In the genomic region with DNA sequence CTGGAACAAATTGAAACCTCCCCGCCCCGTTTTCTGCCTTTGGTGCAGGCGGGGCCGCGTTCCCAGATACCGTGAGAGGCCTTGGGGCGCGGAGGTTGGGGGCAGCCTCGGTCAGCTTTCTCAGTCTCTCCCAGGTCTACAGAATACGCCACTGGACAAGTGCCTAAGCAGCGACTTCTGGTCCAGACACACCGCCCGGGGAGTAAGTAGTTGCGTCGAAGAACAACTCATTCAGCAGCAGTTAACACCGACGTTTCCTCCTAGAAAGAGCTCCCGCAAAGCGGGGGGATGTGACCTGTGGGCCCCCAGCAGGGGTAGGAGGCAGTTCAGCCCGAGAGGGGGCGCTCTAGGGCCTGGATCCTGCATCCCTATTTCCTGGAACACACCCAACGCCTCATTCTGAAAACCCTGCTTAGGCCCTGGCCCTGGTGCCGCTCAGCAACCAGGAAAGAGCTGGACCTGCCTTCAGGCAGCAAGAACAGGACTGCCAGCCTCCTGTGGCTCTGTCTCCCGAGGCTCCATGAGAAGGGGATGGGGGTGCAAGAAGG, we compare ENCODE assay signal across 9 cellular contexts. TPM values are rescaled to one million over a fixed set of nuclear protein-coding genes. Genes with fewer than 3 reads are reported as not detected.
DNase-seq lines count a peak whose midpoint lies in the region; ATAC-seq and TF ChIP-seq lines count a peak whose summit lies in the region.
"Had no signal": no experiment of that assay in that cellular context is flagged by ENCODE, and none has a peak within 500 bp of the region (broad histone marks: within the 10 kb centered on the region; RNA-seq: fewer than 3 reads in every experiment).

No MANE protein-coding gene starts in this region.

- H3K4me2 ChIP-seq in DOHH2 (ENCODE audit: low read length) (no peak overlapping the region), IMR-90 (ENCODE audit: low read depth, low read length) (peak overlapping the region; percentile 68), osteoblast (ENCODE audit: insufficient read depth, low read length) (peak overlapping the region; percentile 67)

- H4K8ac ChIP-seq in IMR-90 (ENCODE audit: low read depth in 2 of 2, low read length in 2 of 2), result no peak overlapping the region

- no peak for ATAC-seq in IMR-90 (ENCODE audit: low read depth)
- no peak for ATAC-seq in HG02970 (IDR thresholded peaks at IDR 0.05; ENCODE audit: low FRiP score, unreplicated experiment)
- no peak for ATAC-seq in GM19351 (IDR thresholded peaks at IDR 0.05; ENCODE audit: unreplicated experiment)

- H4K5ac ChIP-seq in IMR-90 (ENCODE audit: low read depth, low read length), result no peak overlapping the region

- H3K4ac ChIP-seq in IMR-90 (ENCODE audit: low read depth, low read length), result no peak overlapping the region

- H3K9me3 ChIP-seq in DOHH2 (ENCODE audit: control insufficient read depth, insufficient read depth, low read length) (peaks cover 3% of the 10 kb centered on the region; the same call in 1 of the 2 replicates), IMR-90 (ENCODE audit: control insufficient read depth, insufficient read depth, low read length) (peaks cover 16% of the 10 kb centered on the region; the same call in 1 of the 2 replicates), duodenal mucosa (ENCODE audit: control insufficient read depth in 1 of 2, low read length in 2 of 2) (no peaks in the 10 kb centered on the region), osteoblast (ENCODE audit: low read depth, low read length) (no peaks in the 10 kb centered on the region)

- no peak for TF ChIP-seq RAD21 in IMR-90 (IDR thresholded peaks at IDR 0.05; ENCODE audit: low read length)

- H3K36me3 ChIP-seq in DOHH2 (ENCODE audit: control insufficient read depth, low read length) (no peaks in the 10 kb centered on the region), IMR-90 (ENCODE audit: control insufficient read depth, insufficient read depth, low read length) (no peaks in the 10 kb centered on the region), duodenal mucosa (ENCODE audit: control insufficient read depth in 1 of 2, insufficient read depth in 2 of 2, low read length in 2 of 2) (no peaks in the 10 kb centered on the region), osteoblast (ENCODE audit: insufficient read depth, low read length) (no peaks in the 10 kb centered on the region)

- no peak overlapping the region for H2AK9ac ChIP-seq in IMR-90 (replicated peaks; ENCODE audit: low read depth, low read length, poor library complexity)

- dilution Hi-C loops in IMR-90 (cut with HindIII; ENCODE audit: low sequenced_read_pairs, unreplicated experiment), result no loop called here

- H4K91ac ChIP-seq in IMR-90 (ENCODE audit: insufficient read depth, low read depth, low read length), result no peak overlapping the region

- in situ Hi-C loops in IMR-90 (cut with MboI; ENCODE audit: low sequenced_read_pairs), result loop anchor here (10.0 kb wide), 2 partner anchors 241 to 441 kb away; no protein-coding TSS in a partner anchor

- H3K9ac ChIP-seq in IMR-90 (ENCODE audit: low read depth, low read length) (no peak overlapping the region), duodenal mucosa (ENCODE audit: low read depth in 1 of 2, low read length in 2 of 2) (no peak overlapping the region)

- peaks cover 6% of the 10 kb centered on the region for H3K4me1 ChIP-seq in DOHH2 (ENCODE audit: control insufficient read depth, low read length)
- 0 out of 2 replicates have a peak, but pooled peaks cover 1% of the 10 kb centered on the region for H3K4me1 ChIP-seq in IMR-90 (ENCODE audit: control insufficient read depth, insufficient read depth, low read length)
- H3K4me1 ChIP-seq in duodenal mucosa (ENCODE audit: control insufficient read depth in 1 of 2, insufficient read depth in 2 of 2, low read length in 2 of 2), result peaks cover 14 to 23% of the 10 kb centered on the region in 2 donors
- no peaks in the 10 kb centered on the region for H3K4me1 ChIP-seq in osteoblast (ENCODE audit: insufficient read depth, low read length)

- no peak for TF ChIP-seq POLR2A in IMR-90 (IDR thresholded peaks at IDR 0.05; ENCODE audit: low read depth, low read length)

- H3K79me2 ChIP-seq in DOHH2 (ENCODE audit: control insufficient read depth, low read length) (no peaks in the 10 kb centered on the region), osteoblast (ENCODE audit: insufficient read depth, low read length) (no peaks in the 10 kb centered on the region)

- DNase-seq in IMR-90 (no peak), osteoblast (ENCODE audit: insufficient read length, low spot score, missing footprints) (peak; percentile 81), HEK293T (ENCODE audit: extremely low spot score) (no peak), NCI-H2171 (lab: John Stamatoyannopoulos, UW) (no peak)

- H3K56ac ChIP-seq in IMR-90 (ENCODE audit: extremely low read depth, insufficient read depth, low read length), result no peak overlapping the region

- H4K20me1 ChIP-seq in DOHH2 (ENCODE audit: control insufficient read depth, insufficient read depth, low read depth, low read length), result no peaks in the 10 kb centered on the region
- H4K20me1 ChIP-seq in IMR-90 (ENCODE audit: insufficient read depth, low read length), result no peaks in the 10 kb centered on the region
- H4K20me1 ChIP-seq in osteoblast (ENCODE audit: insufficient read depth, low read length), result no peaks in the 10 kb centered on the region

- intact Hi-C loops in IMR-90 (cut with micrococcal nuclease), result loop anchor here (10.0 kb wide), 1 partner anchor 551 kb away; no protein-coding TSS in a partner anchor

- H3K9me2 ChIP-seq in DOHH2 (replicated peaks; ENCODE audit: control insufficient read depth, low read length), result no peaks in the 10 kb centered on the region

- no peaks in the 10 kb centered on the region for H3F3A ChIP-seq in DOHH2 (ENCODE audit: control insufficient read depth, insufficient read depth)

- no peak overlapping the region for H3K27ac ChIP-seq in DOHH2 (ENCODE audit: low read depth, low read length)
- H3K27ac ChIP-seq in IMR-90 (ENCODE audit: insufficient read depth, low read length), result no peak overlapping the region
- no peak overlapping the region for H3K27ac ChIP-seq in duodenal mucosa (ENCODE audit: low read depth, low read length)
- no peak overlapping the region for H3K27ac ChIP-seq in osteoblast (ENCODE audit: low read depth, low read length)

- H3K23ac ChIP-seq in IMR-90 (ENCODE audit: low read depth, low read length), result no peak overlapping the region

- no peak overlapping the region for H3K18ac ChIP-seq in IMR-90 (ENCODE audit: low read depth, low read length)

- peak overlapping the region; percentile 3 for H2AFZ ChIP-seq in IMR-90 (replicated peaks; ENCODE audit: low read length, poor library complexity)
- H2AFZ ChIP-seq in osteoblast (ENCODE audit: low read length), result peak overlapping the region; percentile 47

- no TSS peak for BruUV-seq in IMR-90 (replicated peaks; lab: Mats Ljungman, UMichigan)

- WGBS in IMR-90 (ENCODE audit: extremely low coverage in 2 of 2, insufficient read length in 1 of 2), 2 experiments, result no CpG with 5 or more reads among the region's 24 CpGs

- H2BK120ac ChIP-seq in IMR-90 (ENCODE audit: low read depth, low read length), result no peak overlapping the region

- H3K14ac ChIP-seq in IMR-90 (replicated peaks; ENCODE audit: low read depth, low read length), result no peak overlapping the region

- H2BK20ac ChIP-seq in IMR-90 (ENCODE audit: low read depth, low read length), result no peak overlapping the region

- H3K9me1 ChIP-seq in IMR-90 (ENCODE audit: insufficient read depth, low read length), result no peaks in the 10 kb centered on the region

- TF ChIP-seq CTCF in DOHH2 (IDR thresholded peaks at IDR 0.05; ENCODE audit: low read depth, low read length, poor library complexity, severe bottlenecking), result peak; percentile 52
- TF ChIP-seq CTCF in IMR-90 (conservative IDR thresholded peaks at IDR 0.05; ENCODE audit: low read depth, low read length), result no peak
- peak; percentile 26 for TF ChIP-seq CTCF in osteoblast (IDR thresholded peaks at IDR 0.05; ENCODE audit: extremely low read depth, low read depth, low read length)

- POLR2A ChIA-PET in IMR-90 (lab: Charles Lee; ENCODE audit: unreplicated experiment), result no interaction called here
- POLR2A ChIA-PET in HEK293T (lab: Yijun Ruan, JAX), result no interaction called here

- H2BK15ac ChIP-seq in IMR-90 (ENCODE audit: low read depth, low read length), result no peak overlapping the region

- H2BK5ac ChIP-seq in IMR-90 (ENCODE audit: low read depth, low read length, poor library complexity, severe bottlenecking), result no peak overlapping the region

- CTCF ChIA-PET in IMR-90 (lab: Yijun Ruan, JAX), result no interaction called here
- CTCF ChIA-PET in HEK293T (lab: Yijun Ruan, JAX), result no interaction called here

- peaks cover 4% of the 10 kb centered on the region; the same call in 1 of the 2 replicates for H3K27me3 ChIP-seq in DOHH2 (ENCODE audit: control insufficient read depth, low read length)
- peaks cover 85% of the 10 kb centered on the region for H3K27me3 ChIP-seq in IMR-90 (ENCODE audit: control insufficient read depth, insufficient read depth, low read length)
- H3K27me3 ChIP-seq in duodenal mucosa (ENCODE audit: control insufficient read depth in 1 of 2, insufficient read depth in 2 of 2, low read length in 2 of 2), result peaks cover 92 to 98% of the 10 kb centered on the region in 2 donors
- H3K27me3 ChIP-seq in osteoblast (ENCODE audit: insufficient read depth, low read length), result peaks cover 95% of the 10 kb centered on the region

- no peak overlapping the region for H2AK5ac ChIP-seq in IMR-90 (ENCODE audit: low read depth, low read length)

- H3K4me3 ChIP-seq in DOHH2 (ENCODE audit: low read length) (no peak overlapping the region), IMR-90 (ENCODE audit: insufficient read depth, low read depth, low read length) (peak overlapping the region; percentile 41), duodenal mucosa (ENCODE audit: low read depth in 1 of 2, low read length in 2 of 2) (peak overlapping the region; percentile 57 to 68), osteoblast (ENCODE audit: insufficient read depth, low read length) (peak overlapping the region; percentile 61)

- no peaks in the 10 kb centered on the region for H3K79me1 ChIP-seq in IMR-90 (ENCODE audit: low read depth in 1 of 2, low read length in 2 of 2)

TF ChIP-seq in IMR-90, 13 proteins besides CTCF, POLR2A, EP300 and RAD21 (continues in another document):
- no peak for TF ChIP-seq RFX5 (IDR thresholded peaks at IDR 0.05; ENCODE audit: low read depth, low read length)

TF ChIP-seq in HEK293T, 16 proteins besides CTCF, POLR2A, EP300 and RAD21:
- TF ChIP-seq ARNT (IDR thresholded peaks at IDR 0.05), result no peak
- TF ChIP-seq HDGF (IDR thresholded peaks at IDR 0.05; ENCODE audit: borderline replicate concordance), result no peak
- no peak for TF ChIP-seq SP1 (IDR thresholded peaks at IDR 0.05)
- TF ChIP-seq BHLHE40 (IDR thresholded peaks at IDR 0.05; ENCODE audit: borderline replicate concordance), result no peak
- no peak for TF ChIP-seq ELF4 (IDR thresholded peaks at IDR 0.05)
- no peak for TF ChIP-seq FOXM1 (IDR thresholded peaks at IDR 0.05; ENCODE audit: borderline replicate concordance)
- TF ChIP-seq LEF1 (IDR thresholded peaks at IDR 0.05; ENCODE audit: borderline replicate concordance), result no peak
- TF ChIP-seq L3MBTL2 (conservative IDR thresholded peaks at IDR 0.05), result no peak
- TF ChIP-seq NFRKB (IDR thresholded peaks at IDR 0.05), result no peak
TF ChIP-seq in HEK293T: peak in this region for 0.

RNA-seq across cellular contexts. Expression of gene BARHL2, which starts 6.5 kb away (rescaled TPM):
- total RNA-seq in IMR-90 (2012; rRNA removed) (not detected in 2 replicates), osteoblast (not detected in 2 replicates)
- polyA plus RNA-seq in IMR-90 (2012; rRNA removed), result not detected in 2 replicates
- not detected in 2 replicates for polyA plus RNA-seq in IMR-90 (2012; cell fraction: cytosol; rRNA removed)
- polyA plus RNA-seq in IMR-90 (2012; cell fraction: nucleus; rRNA removed; ENCODE audit: low replicate concordance), result not detected in 2 replicates
- total RNA-seq: dermis microvascular lymphatic vessel endothelial cell had no signal
